1 cellular context compared by ENCODE assay signal in the genomic region with DNA sequence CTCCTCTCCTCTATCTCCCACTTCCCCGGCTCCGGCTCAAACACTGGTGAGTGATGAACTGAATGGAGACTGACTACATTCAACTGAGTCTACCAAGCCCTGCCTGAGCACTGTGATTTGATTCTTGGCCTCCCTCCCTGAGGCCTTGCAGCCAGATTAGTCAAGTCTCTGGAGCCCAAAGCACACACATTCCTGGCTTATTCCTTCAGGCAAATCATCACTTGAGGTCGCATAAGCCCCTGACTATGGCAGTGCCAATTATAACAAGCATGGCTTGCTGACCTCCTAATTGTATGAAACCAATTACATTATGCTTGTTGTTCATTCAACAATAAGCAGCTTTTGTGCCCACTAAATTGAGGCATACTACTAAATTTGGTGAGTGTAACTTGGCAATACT.
TF ChIP-seq lines count a peak whose summit lies in the region.

No MANE protein-coding gene starts in this region.

TF ChIP-seq in WTC11, 78 proteins besides CTCF, POLR2A, EP300 and RAD21 (continued from another document):
- TF ChIP-seq, protein P1, sequence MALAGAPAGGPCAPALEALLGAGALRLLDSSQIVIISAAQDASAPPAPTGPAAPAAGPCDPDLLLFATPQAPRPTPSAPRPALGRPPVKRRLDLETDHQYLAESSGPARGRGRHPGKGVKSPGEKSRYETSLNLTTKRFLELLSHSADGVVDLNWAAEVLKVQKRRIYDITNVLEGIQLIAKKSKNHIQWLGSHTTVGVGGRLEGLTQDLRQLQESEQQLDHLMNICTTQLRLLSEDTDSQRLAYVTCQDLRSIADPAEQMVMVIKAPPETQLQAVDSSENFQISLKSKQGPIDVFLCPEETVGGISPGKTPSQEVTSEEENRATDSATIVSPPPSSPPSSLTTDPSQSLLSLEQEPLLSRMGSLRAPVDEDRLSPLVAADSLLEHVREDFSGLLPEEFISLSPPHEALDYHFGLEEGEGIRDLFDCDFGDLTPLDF (CRISPR knock-in tag; IDR thresholded peaks at IDR 0.05): no peak
- TF ChIP-seq, protein P2, sequence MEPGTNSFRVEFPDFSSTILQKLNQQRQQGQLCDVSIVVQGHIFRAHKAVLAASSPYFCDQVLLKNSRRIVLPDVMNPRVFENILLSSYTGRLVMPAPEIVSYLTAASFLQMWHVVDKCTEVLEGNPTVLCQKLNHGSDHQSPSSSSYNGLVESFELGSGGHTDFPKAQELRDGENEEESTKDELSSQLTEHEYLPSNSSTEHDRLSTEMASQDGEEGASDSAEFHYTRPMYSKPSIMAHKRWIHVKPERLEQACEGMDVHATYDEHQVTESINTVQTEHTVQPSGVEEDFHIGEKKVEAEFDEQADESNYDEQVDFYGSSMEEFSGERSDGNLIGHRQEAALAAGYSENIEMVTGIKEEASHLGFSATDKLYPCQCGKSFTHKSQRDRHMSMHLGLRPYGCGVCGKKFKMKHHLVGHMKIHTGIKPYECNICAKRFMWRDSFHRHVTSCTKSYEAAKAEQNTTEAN (CRISPR knock-in tag; IDR thresholded peaks at IDR 0.05): no peak
- TF ChIP-seq, protein P3, sequence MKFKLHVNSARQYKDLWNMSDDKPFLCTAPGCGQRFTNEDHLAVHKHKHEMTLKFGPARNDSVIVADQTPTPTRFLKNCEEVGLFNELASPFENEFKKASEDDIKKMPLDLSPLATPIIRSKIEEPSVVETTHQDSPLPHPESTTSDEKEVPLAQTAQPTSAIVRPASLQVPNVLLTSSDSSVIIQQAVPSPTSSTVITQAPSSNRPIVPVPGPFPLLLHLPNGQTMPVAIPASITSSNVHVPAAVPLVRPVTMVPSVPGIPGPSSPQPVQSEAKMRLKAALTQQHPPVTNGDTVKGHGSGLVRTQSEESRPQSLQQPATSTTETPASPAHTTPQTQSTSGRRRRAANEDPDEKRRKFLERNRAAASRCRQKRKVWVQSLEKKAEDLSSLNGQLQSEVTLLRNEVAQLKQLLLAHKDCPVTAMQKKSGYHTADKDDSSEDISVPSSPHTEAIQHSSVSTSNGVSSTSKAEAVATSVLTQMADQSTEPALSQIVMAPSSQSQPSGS (CRISPR knock-in tag; IDR thresholded peaks at IDR 0.05; ENCODE audit: borderline replicate concordance, low read depth): no peak
- TF ChIP-seq, protein P4, sequence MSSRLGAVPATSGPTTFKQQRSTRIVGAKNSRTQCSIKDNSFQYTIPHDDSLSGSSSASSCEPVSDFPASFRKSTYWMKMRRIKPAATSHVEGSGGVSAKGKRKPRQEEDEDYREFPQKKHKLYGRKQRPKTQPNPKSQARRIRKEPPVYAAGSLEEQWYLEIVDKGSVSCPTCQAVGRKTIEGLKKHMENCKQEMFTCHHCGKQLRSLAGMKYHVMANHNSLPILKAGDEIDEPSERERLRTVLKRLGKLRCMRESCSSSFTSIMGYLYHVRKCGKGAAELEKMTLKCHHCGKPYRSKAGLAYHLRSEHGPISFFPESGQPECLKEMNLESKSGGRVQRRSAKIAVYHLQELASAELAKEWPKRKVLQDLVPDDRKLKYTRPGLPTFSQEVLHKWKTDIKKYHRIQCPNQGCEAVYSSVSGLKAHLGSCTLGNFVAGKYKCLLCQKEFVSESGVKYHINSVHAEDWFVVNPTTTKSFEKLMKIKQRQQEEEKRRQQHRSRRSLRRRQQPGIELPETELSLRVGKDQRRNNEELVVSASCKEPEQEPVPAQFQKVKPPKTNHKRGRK (CRISPR knock-in tag; IDR thresholded peaks at IDR 0.05; ENCODE audit: borderline replicate concordance): no peak
- no peak for TF ChIP-seq GRHL2 (CRISPR knock-in tag; IDR thresholded peaks at IDR 0.05; ENCODE audit: insufficient replicate concordance, severe bottlenecking)
- TF ChIP-seq NFYB (CRISPR knock-in tag; conservative IDR thresholded peaks at IDR 0.05; ENCODE audit: low read depth): no peak
- no peak for TF ChIP-seq JUN (CRISPR knock-in tag; IDR thresholded peaks at IDR 0.05)
- TF ChIP-seq, protein P5, sequence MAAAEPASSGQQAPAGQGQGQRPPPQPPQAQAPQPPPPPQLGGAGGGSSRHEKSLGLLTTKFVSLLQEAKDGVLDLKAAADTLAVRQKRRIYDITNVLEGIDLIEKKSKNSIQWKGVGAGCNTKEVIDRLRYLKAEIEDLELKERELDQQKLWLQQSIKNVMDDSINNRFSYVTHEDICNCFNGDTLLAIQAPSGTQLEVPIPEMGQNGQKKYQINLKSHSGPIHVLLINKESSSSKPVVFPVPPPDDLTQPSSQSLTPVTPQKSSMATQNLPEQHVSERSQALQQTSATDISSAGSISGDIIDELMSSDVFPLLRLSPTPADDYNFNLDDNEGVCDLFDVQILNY (CRISPR knock-in tag; IDR thresholded peaks at IDR 0.05): no peak
